10 cellular contexts compared by ENCODE assay signal in the genomic region with DNA sequence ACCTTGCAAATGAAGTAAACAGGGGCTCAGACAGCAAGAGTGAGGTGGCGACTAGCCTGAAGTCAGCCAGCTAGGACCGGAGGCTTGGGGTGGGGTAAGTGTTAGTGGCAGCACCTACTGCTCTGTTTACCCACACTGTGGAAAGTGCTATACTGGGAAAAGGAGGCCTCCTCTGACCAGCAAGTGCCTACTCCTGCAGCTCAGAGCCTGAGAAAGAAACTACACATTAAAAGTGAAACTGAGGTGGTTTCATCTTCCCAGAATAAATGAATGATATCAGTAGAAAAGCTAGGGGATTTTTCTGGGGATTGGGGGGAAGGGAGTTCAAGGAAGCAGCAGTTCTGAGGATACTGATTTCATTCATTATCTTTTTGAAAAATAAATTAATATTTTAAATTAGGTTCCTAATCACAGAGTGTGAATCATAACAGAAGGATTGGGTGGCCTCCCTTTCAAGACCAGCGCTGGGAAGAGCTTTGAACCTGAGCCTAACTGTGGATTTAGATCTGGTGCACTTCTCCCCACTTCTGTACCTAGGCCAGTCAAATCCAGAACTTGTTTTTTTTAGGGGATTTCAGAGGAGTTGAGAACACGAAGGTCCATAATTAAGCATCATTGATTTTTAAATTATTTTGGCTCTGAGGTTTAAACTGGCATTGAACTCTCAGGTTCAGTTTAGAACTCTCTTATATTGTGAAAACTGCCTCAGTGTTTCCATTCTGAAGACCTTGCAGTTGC. TPM values are rescaled to one million over a fixed set of nuclear protein-coding genes. Genes with fewer than 3 reads are reported as not detected.
DNase-seq lines count a peak whose midpoint lies in the region; ATAC-seq and TF ChIP-seq lines count a peak whose summit lies in the region.
"Had no signal": no experiment of that assay in that cellular context is flagged by ENCODE, and none has a peak within 500 bp of the region (broad histone marks: within the 10 kb centered on the region; RNA-seq: fewer than 3 reads in every experiment).

No MANE protein-coding gene starts in this region.

- ATAC-seq in GM19324 (IDR thresholded peaks at IDR 0.05; ENCODE audit: low FRiP score, unreplicated experiment) (peak; percentile 48), HG02870 (IDR thresholded peaks at IDR 0.05; ENCODE audit: unreplicated experiment) (peak; percentile 67)

- intact Hi-C loops in posterior vena cava (cut with DNase I) = no loop called here

- H3K4me1 Mint-ChIP-seq in nephron progenitor cell = peaks cover 23% of the 10 kb centered on the region

- no peak overlapping the region for H3K4me3 Mint-ChIP-seq in nephron progenitor cell

- peak; percentile 68 to 77 for DNase-seq in activated CD4-positive, alpha-beta T cell treated with anti-CD3 and anti-CD28 coated beads, Interleukin-2, amount 50 U/mL, for 48 hours
- DNase-seq in stimulated activated CD8-positive, alpha-beta memory T cell treated with anti-CD3 and anti-CD28 coated beads, Interleukin-12 subunit alpha, Interleukin-12 subunit beta, amount 100 ng/mL, for 24 hours (ENCODE audit: extremely low read depth) = peak; percentile 21
- DNase-seq in posterior vena cava (ENCODE audit: low spot score) (no peak), nephron progenitor cell (no peak), NCI-H2196 (lab: John Stamatoyannopoulos, UW; ENCODE audit: unreplicated experiment) (no peak), T-helper 9 cell (no peak)
- DNase-seq: midbrain, NCI-H1417 had no signal

- H3K27me3 Mint-ChIP-seq in nephron progenitor cell (ENCODE audit: low read depth, poor library complexity) = peaks cover 6% of the 10 kb centered on the region

- H3K9me3 Mint-ChIP-seq in nephron progenitor cell = no peaks in the 10 kb centered on the region

- no peaks in the 10 kb centered on the region for H3K36me3 Mint-ChIP-seq in nephron progenitor cell (ENCODE audit: low read depth)

- no peak for TF ChIP-seq CTCF in nephron progenitor cell (IDR thresholded peaks at IDR 0.05)

- H3K27ac Mint-ChIP-seq in nephron progenitor cell = no peak overlapping the region

RNA-seq across cellular contexts. Expression of gene GRAMD1B, which starts 48.1 kb away (rescaled TPM):
- 1 to 10 TPM; 3.3 to 5.9 TPM for total RNA-seq in posterior vena cava

Comparison
In these comparisons a context has a peak if more than half of its experiments do, and no peak if none do; other contexts are left out.
1. DNase-seq: peak in activated CD4-positive, alpha-beta T cell treated with anti-CD3 and anti-CD28 coated beads, Interleukin-2, amount 50 U/mL, for 48 hours (2 of 2) and stimulated activated CD8-positive, alpha-beta memory T cell treated with anti-CD3 and anti-CD28 coated beads, Interleukin-12 subunit alpha, Interleukin-12 subunit beta, amount 100 ng/mL, for 24 hours (single experiment); none in posterior vena cava (single experiment), nephron progenitor cell (single experiment), NCI-H2196 (single experiment) and T-helper 9 cell (single experiment).